20 cellular contexts compared by ENCODE assay signal in genomic region chr9:129669946-129670345, GRCh38. TPM values are rescaled to one million over a fixed set of nuclear protein-coding genes. Genes with fewer than 3 reads are reported as not detected.
"Had no signal": no experiment of that assay in that cellular context is flagged by ENCODE, and none has a peak within 500 bp of the region (broad histone marks: within the 10 kb centered on the region; RNA-seq: fewer than 3 reads in every experiment).

No MANE protein-coding gene starts in this region.

- H3K36me3 ChIP-seq: prostate gland, suprapubic skin had no signal

- H3K4me1 ChIP-seq: prostate gland had no signal

- H3K9me3 ChIP-seq: prostate gland, suprapubic skin had no signal

- H3K27ac Mint-ChIP-seq: activated T-helper 17 cell treated with anti-CD3 and anti-CD28 coated beads, Interleukin-2, amount 50 U/mL, for 72 hours; nephron; T-helper 2 cell treated with Interferon-gamma antibody and Interleukin-4, amounts not matched to agents 5 μg/mL and 100 μg/mL, for 36 hours had no signal

- H3K4me3 Mint-ChIP-seq: activated T-helper 17 cell treated with anti-CD3 and anti-CD28 coated beads, Interleukin-2, amount 50 U/mL, for 72 hours; immature natural killer cell; nephron; T-helper 2 cell treated with Interferon-gamma antibody and Interleukin-4, amounts not matched to agents 5 μg/mL and 100 μg/mL, for 36 hours had no signal

- DNase-seq: activated CD4-positive, alpha-beta T cell treated with anti-CD3 and anti-CD28 coated beads, Interleukin-2, amount 50 U/mL, for 1 hour; activated naive CD4-positive, alpha-beta T cell treated with Interleukin-2 at 50 U/mL for 16 hours; activated T-cell treated with anti-CD3 and anti-CD28 coated beads for 4 hours; head of caudate nucleus; immature natural killer cell; occipital lobe; small intestine; stimulated activated CD4-positive, alpha-beta T cell treated with anti-CD3 and anti-CD28 coated beads, Interleukin-4, amount 100 ng/mL, for 4 hours; stimulated activated CD8-positive, alpha-beta memory T cell treated with anti-CD3 and anti-CD28 coated beads, Interleukin-4, amount 100 ng/mL, for 48 hours; stimulated activated naive CD4-positive, alpha-beta T cell treated with Interleukin-2 at 50 U/mL for 16 hours had no signal

- H3K27ac ChIP-seq: prostate gland, suprapubic skin had no signal

- H3K36me3 Mint-ChIP-seq: immature natural killer cell had no signal

- H3K4me3 ChIP-seq: prostate gland, suprapubic skin had no signal

- H3K4me1 Mint-ChIP-seq: activated T-helper 17 cell treated with anti-CD3 and anti-CD28 coated beads, Interleukin-2, amount 50 U/mL, for 72 hours; immature natural killer cell had no signal

- H3K9me3 Mint-ChIP-seq: activated T-helper 17 cell treated with anti-CD3 and anti-CD28 coated beads, Interleukin-2, amount 50 U/mL, for 72 hours; immature natural killer cell; nephron; T-helper 2 cell treated with Interferon-gamma antibody and Interleukin-4, amounts not matched to agents 5 μg/mL and 100 μg/mL, for 36 hours had no signal

RNA-seq across cellular contexts. Expression of gene C9orf50, which starts 49.0 kb away (rescaled TPM):
- total RNA-seq: activated CD8-positive, alpha-beta memory T cell treated with anti-CD3 and anti-CD28 coated beads for 36 hours; activated T-helper 17 cell treated with anti-CD3 and anti-CD28 coated beads, Interleukin-2, amount 50 U/mL, for 72 hours; fibroblast of villous mesenchyme; lower leg skin; occipital lobe; prostate gland; ureter had no signal
- polyA plus RNA-seq: immature natural killer cell, right cardiac atrium had no signal
